ENCODE assay signal across 1 cellular context in genomic region chr21:41783476-41784150, GRCh38.
TF ChIP-seq lines count a peak whose summit lies in the region.

No MANE protein-coding gene starts in this region.

TF ChIP-seq in K562, 482 proteins besides CTCF, POLR2A, EP300 and RAD21 (continued from another document and continues in another):
- TF ChIP-seq RERE (CRISPR knock-in tag; IDR thresholded peaks at IDR 0.05; ENCODE audit: borderline replicate concordance) (no peak), ZNF140 (CRISPR knock-in tag; IDR thresholded peaks at IDR 0.05) (no peak), CCNT2 (IDR thresholded peaks at IDR 0.05; ENCODE audit: borderline replicate concordance, extremely low read depth, insufficient read length, low read depth, low read length) (no peak), ZNF24 (IDR thresholded peaks at IDR 0.05) (no peak), PKNOX1 (IDR thresholded peaks at IDR 0.05) (peak; percentile 92), GTF2F1 (IDR thresholded peaks at IDR 0.05; ENCODE audit: low read depth, low read length) (no peak), MBD1 (CRISPR knock-in tag; IDR thresholded peaks at IDR 0.05) (no peak), SRSF9 (IDR thresholded peaks at IDR 0.05; ENCODE audit: borderline replicate concordance, low read depth, low read length) (no peak), GTF3C2 (IDR thresholded peaks at IDR 0.05; ENCODE audit: borderline replicate concordance, extremely low read depth, insufficient read length) (no peak), HOMEZ (CRISPR knock-in tag; IDR thresholded peaks at IDR 0.05) (no peak), NCOA4 (IDR thresholded peaks at IDR 0.05; ENCODE audit: partially characterized antibody) (no peak), HDGF (IDR thresholded peaks at IDR 0.05) (no peak), PHF21A (IDR thresholded peaks at IDR 0.05; ENCODE audit: borderline replicate concordance, low read depth) (no peak), GTF2A2 (tag; IDR thresholded peaks at IDR 0.05) (no peak), ZNF274 (IDR thresholded peaks at IDR 0.05; ENCODE audit: borderline replicate concordance, low read depth, low read length) (no peak), SRSF1 (IDR thresholded peaks at IDR 0.05; ENCODE audit: low read depth, low read length) (no peak), ZMIZ1 (IDR thresholded peaks at IDR 0.05; ENCODE audit: low read depth in 2 of 2, low read length in 2 of 2) (no peak), SMAD2 (IDR thresholded peaks at IDR 0.05; ENCODE audit: low read depth, low read length) (no peak), ZNF398 (CRISPR knock-in tag; IDR thresholded peaks at IDR 0.05) (no peak), ZBTB43 (CRISPR knock-in tag; IDR thresholded peaks at IDR 0.05) (no peak), RBM25 (IDR thresholded peaks at IDR 0.05; ENCODE audit: low read depth, low read length, severe bottlenecking) (no peak), ARID4B (CRISPR knock-in tag; IDR thresholded peaks at IDR 0.05) (no peak), HMG20B (CRISPR knock-in tag; IDR thresholded peaks at IDR 0.05) (no peak), ARID3A (IDR thresholded peaks at IDR 0.05; ENCODE audit: borderline replicate concordance, low read depth, low read length) (no peak)
